ENCODE assay signal across 19 cellular contexts in genomic region chr9:110006657-110007056, GRCh38.
DNase-seq lines count a peak whose midpoint lies in the region; ATAC-seq, FAIRE-seq and TF ChIP-seq lines count a peak whose summit lies in the region.
"Had no signal": no experiment of that assay in that cellular context is flagged by ENCODE, and none has a peak within 500 bp of the region (broad histone marks: within the 10 kb centered on the region; RNA-seq: fewer than 3 reads in every experiment).

No MANE protein-coding gene starts in this region.

- intact Hi-C loops in CD4-positive, alpha-beta memory T cell (cut with micrococcal nuclease): loop anchor here (5.0 kb wide), 1 partner anchor 39 kb away; no protein-coding TSS in a partner anchor
- intact Hi-C loops in activated CD4-positive, alpha-beta memory T cell treated with anti-CD3 and anti-CD28 coated beads for 36 hours (cut with micrococcal nuclease): no loop called here

- peaks cover 3 to 61% (median 36%) of the 10 kb centered on the region in 8 donors for H3K9me3 Mint-ChIP-seq in CD4-positive, alpha-beta memory T cell
- H3K9me3 Mint-ChIP-seq in GM23338 (peaks cover 27% of the 10 kb centered on the region), T-cell (peaks cover 2 to 38% (median 20%) of the 10 kb centered on the region in 3 donors)
- peaks cover 33% of the 10 kb centered on the region for H3K9me3 Mint-ChIP-seq in activated CD4-positive, alpha-beta memory T cell treated with anti-CD3 and anti-CD28 coated beads for 36 hours

- ATAC-seq in GM23338: no peak; the same call in 2 of the 3 replicates
- ATAC-seq in T-cell (replicated peaks in 1 of 4): no peak
- ATAC-seq in HG03196 (IDR thresholded peaks at IDR 0.05; ENCODE audit: unreplicated experiment): no peak
- ATAC-seq: body of pancreas; naive thymus-derived CD8-positive, alpha-beta T cell had no signal

- POLR2A ChIA-PET in CD4-positive, alpha-beta memory T cell (lab: Charles Lee; ENCODE audit: partially characterized antibody): interaction anchor here (2.5 kb wide), 2 partner anchors 38 to 43 kb away, joined by 8 to 15 read pairs; no protein-coding TSS in a partner anchor
- POLR2A ChIA-PET in T-cell (lab: Charles Lee): interaction anchor here in 1 of 2 donors (0.6 kb wide), 1 partner anchor 60 kb away, joined by 4 read pairs; no protein-coding TSS in a partner anchor
- POLR2A ChIA-PET in activated CD4-positive, alpha-beta memory T cell treated with anti-CD3 and anti-CD28 coated beads for 36 hours (lab: Charles Lee): no interaction called here

- peaks cover 0 to 2% of the 10 kb centered on the region in 2 donors for H3K27me3 Mint-ChIP-seq in CD4-positive, alpha-beta memory T cell
- H3K27me3 Mint-ChIP-seq in GM23338 (ENCODE audit: insufficient read depth, low read depth, poor library complexity) (peaks cover 2% of the 10 kb centered on the region), T-cell (no peaks in the 10 kb centered on the region)
- H3K27me3 Mint-ChIP-seq in activated CD4-positive, alpha-beta memory T cell treated with anti-CD3 and anti-CD28 coated beads for 36 hours: no peaks in the 10 kb centered on the region

- no peaks in the 10 kb centered on the region for H3K27me3 ChIP-seq in CD4-positive, alpha-beta memory T cell (ENCODE audit: insufficient read depth, low read length)
- H3K27me3 ChIP-seq in GM23338 (ENCODE audit: insufficient read depth): no peaks in the 10 kb centered on the region
- H3K27me3 ChIP-seq: body of pancreas had no signal

- FAIRE-seq in D721Med (lab: Jason Lieb, UNC): no peak
- FAIRE-seq: colon, islet of Langerhans, TTC549 had no signal

- TF ChIP-seq CTCF in GM23338 (conservative IDR thresholded peaks at IDR 0.05; ENCODE audit: low read depth in 2 of 2) (peak; percentile 25 to 48; a peak in 3 of 4 replicates), D721Med (IDR thresholded peaks at IDR 0.05; ENCODE audit: insufficient read depth, missing control alignments) (no peak)

- H3K9me2 ChIP-seq in GM23338 (ENCODE audit: insufficient read depth): no peaks in the 10 kb centered on the region

- CTCF ChIA-PET in CD4-positive, alpha-beta memory T cell (lab: Charles Lee; ENCODE audit: partially characterized antibody): interaction anchor here (1.1 to 2.5 kb wide), 3 partner anchors 9 to 102 kb away, joined by 3 to 13 read pairs (median 4); no protein-coding TSS in a partner anchor
- CTCF ChIA-PET in T-cell (lab: Charles Lee): no interaction called here
- CTCF ChIA-PET in activated CD4-positive, alpha-beta memory T cell treated with anti-CD3 and anti-CD28 coated beads for 36 hours (lab: Charles Lee): no interaction called here

- no peaks in the 10 kb centered on the region for H3K36me3 ChIP-seq in CD4-positive, alpha-beta memory T cell (ENCODE audit: insufficient read depth, low read length)
- peaks cover 3% of the 10 kb centered on the region; the same call in 1 of the 2 replicates for H3K36me3 ChIP-seq in GM23338 (ENCODE audit: insufficient read depth)

- no peaks in the 10 kb centered on the region for H3K79me2 ChIP-seq in GM23338 (replicated peaks; ENCODE audit: insufficient read depth)

- no peaks in the 10 kb centered on the region for H4K20me1 ChIP-seq in GM23338 (replicated peaks; ENCODE audit: insufficient read depth)

- H3K4me3 ChIP-seq in CD4-positive, alpha-beta memory T cell (ENCODE audit: low read length in 2 of 2): no peak overlapping the region
- no peak overlapping the region for H3K4me3 ChIP-seq in GM23338
- H3K4me3 ChIP-seq: body of pancreas had no signal

- no peak for DNase-seq in CD4-positive, alpha-beta memory T cell
- DNase-seq in GM23338 (ENCODE audit: low spot score): peak; percentile 30
- no peak for DNase-seq in T-cell
- peak; percentile 35 for DNase-seq in iPS-NIHi7 (ENCODE audit: extremely low spot score)
- no peak for DNase-seq in activated CD4-positive, alpha-beta memory T cell treated with anti-CD3 and anti-CD28 coated beads for 36 hours
- DNase-seq in D721Med (ENCODE audit: insufficient read length, low spot score): no peak
- DNase-seq: activated CD4-positive, alpha-beta T cell treated with anti-CD3 and anti-CD28 coated beads for 4 hours; AML-193; body of pancreas; COR-L47; mesenchymal stem cell; naive thymus-derived CD8-positive, alpha-beta T cell; NCI-H1694 treated with DMSO at 0.1 percent for 48 hours; NCI-H345; RPMI8226 had no signal

- H3K27ac ChIP-seq in CD4-positive, alpha-beta memory T cell (ENCODE audit: low read depth, low read length): no peak overlapping the region
- H3K27ac ChIP-seq in GM23338 (ENCODE audit: low read depth): no peak overlapping the region
- H3K27ac ChIP-seq: body of pancreas had no signal

- H3K9me3 ChIP-seq in CD4-positive, alpha-beta memory T cell (ENCODE audit: control insufficient read depth in 1 of 2, low read length in 2 of 2): no peaks in the 10 kb centered on the region
- H3K9me3 ChIP-seq: body of pancreas had no signal

- no peak overlapping the region for H2AFZ ChIP-seq in GM23338

- peak overlapping the region in 5 of 7 donors; percentile 24 to 79 (median 26) for H3K27ac Mint-ChIP-seq in CD4-positive, alpha-beta memory T cell
- no peak overlapping the region for H3K27ac Mint-ChIP-seq in GM23338
- H3K27ac Mint-ChIP-seq in T-cell: peak overlapping the region; percentile 34 to 89
- no peak overlapping the region for H3K27ac Mint-ChIP-seq in activated CD4-positive, alpha-beta memory T cell treated with anti-CD3 and anti-CD28 coated beads for 36 hours

- no peak overlapping the region for H3K4me2 ChIP-seq in GM23338

- peaks cover 11 to 34% (median 23%) of the 10 kb centered on the region in 4 donors for H3K4me1 Mint-ChIP-seq in CD4-positive, alpha-beta memory T cell
- H3K4me1 Mint-ChIP-seq in GM23338 (no peaks in the 10 kb centered on the region), T-cell (peaks cover 21 to 29% (median 27%) of the 10 kb centered on the region in 3 donors)
- peaks cover 24% of the 10 kb centered on the region for H3K4me1 Mint-ChIP-seq in activated CD4-positive, alpha-beta memory T cell treated with anti-CD3 and anti-CD28 coated beads for 36 hours (ENCODE audit: low read depth)

- H3K4me3 Mint-ChIP-seq in CD4-positive, alpha-beta memory T cell: peak overlapping the region in 4 of 8 donors; percentile 51 to 60 (median 58)
- H3K4me3 Mint-ChIP-seq in GM23338: no peak overlapping the region
- peak overlapping the region in 1 of 3 donors; percentile 71 for H3K4me3 Mint-ChIP-seq in T-cell
- H3K4me3 Mint-ChIP-seq in activated CD4-positive, alpha-beta memory T cell treated with anti-CD3 and anti-CD28 coated beads for 36 hours: no peak overlapping the region

- peaks cover 15% of the 10 kb centered on the region for H3K4me1 ChIP-seq in CD4-positive, alpha-beta memory T cell (ENCODE audit: insufficient read depth, low read length)
- no peaks in the 10 kb centered on the region for H3K4me1 ChIP-seq in GM23338 (ENCODE audit: insufficient read depth)
- H3K4me1 ChIP-seq: body of pancreas had no signal

- peaks cover 21 to 33% of the 10 kb centered on the region in 2 donors for H3K36me3 Mint-ChIP-seq in CD4-positive, alpha-beta memory T cell
- H3K36me3 Mint-ChIP-seq in GM23338 (ENCODE audit: low read depth): peaks cover 16% of the 10 kb centered on the region
- peaks cover 24% of the 10 kb centered on the region for H3K36me3 Mint-ChIP-seq in T-cell
- peaks cover 17% of the 10 kb centered on the region for H3K36me3 Mint-ChIP-seq in activated CD4-positive, alpha-beta memory T cell treated with anti-CD3 and anti-CD28 coated beads for 36 hours

- H3F3A ChIP-seq in GM23338 (replicated peaks; ENCODE audit: low read depth): no peaks in the 10 kb centered on the region

TF ChIP-seq in GM23338, 12 proteins besides CTCF, POLR2A, EP300 and RAD21 (continues in another document):
- TF ChIP-seq ETS1 (IDR thresholded peaks at IDR 0.05) (no peak), CREB1 (CRISPR knock-in tag; IDR thresholded peaks at IDR 0.05; ENCODE audit: low read depth) (no peak)

Comparison
In these comparisons a context has a peak if more than half of its experiments do, and no peak if none do; other contexts are left out.
1. DNase-seq: peak in GM23338 (single experiment) and iPS-NIHi7 (single experiment); none in CD4-positive, alpha-beta memory T cell (0 of 5), T-cell (0 of 34), activated CD4-positive, alpha-beta memory T cell treated with anti-CD3 and anti-CD28 coated beads for 36 hours (single experiment) and D721Med (single experiment).
2. H3K27ac Mint-ChIP-seq: peak in CD4-positive, alpha-beta memory T cell (5 of 7) and T-cell (2 of 2); none in GM23338 (single experiment) and activated CD4-positive, alpha-beta memory T cell treated with anti-CD3 and anti-CD28 coated beads for 36 hours (single experiment).